19 cellular contexts compared by ENCODE assay signal in the genomic region with DNA sequence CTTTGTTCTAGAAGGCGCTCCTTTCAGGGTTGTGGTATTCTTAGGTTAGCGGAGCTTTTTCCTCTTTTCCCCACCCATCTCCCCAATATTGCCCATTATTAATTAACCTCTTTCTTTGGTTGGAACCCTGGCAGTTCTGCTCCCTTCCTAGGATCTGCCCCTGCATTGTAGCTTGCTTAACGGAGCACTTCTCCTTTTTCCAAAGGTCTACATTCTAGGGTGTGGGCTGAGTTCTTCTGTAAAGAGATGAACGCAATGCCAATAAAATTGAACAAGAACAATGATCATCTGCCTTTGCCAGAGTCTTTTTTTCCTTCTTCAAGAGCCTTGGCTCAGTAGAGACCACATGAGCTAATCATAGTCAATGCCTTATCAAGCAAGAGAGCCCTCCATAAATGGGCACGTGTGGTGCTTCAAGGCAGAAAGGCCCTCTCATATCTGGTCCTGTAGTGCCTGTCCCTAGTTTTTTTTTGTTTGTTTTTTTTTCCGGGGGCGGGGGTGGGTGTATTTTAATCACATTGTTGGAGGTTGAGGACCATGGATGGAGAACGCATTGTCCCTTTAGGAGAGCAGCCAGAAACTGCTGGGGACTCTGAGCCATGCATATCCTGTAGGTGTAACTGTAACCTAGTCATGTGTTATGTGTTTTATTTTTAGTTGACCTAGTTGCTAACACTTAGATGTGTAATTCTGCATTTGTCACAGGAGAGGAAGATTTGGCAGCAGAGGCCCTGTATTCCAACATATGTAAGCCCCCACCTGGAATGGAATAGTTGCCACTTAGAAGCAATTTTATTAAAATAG.
DNase-seq lines count a peak whose midpoint lies in the region; ATAC-seq and TF ChIP-seq lines count a peak whose summit lies in the region.
"Had no signal": no experiment of that assay in that cellular context is flagged by ENCODE, and none has a peak within 500 bp of the region (broad histone marks: within the 10 kb centered on the region; RNA-seq: fewer than 3 reads in every experiment).

No MANE protein-coding gene starts in this region.

- H3K18ac ChIP-seq in trophoblast cell (ENCODE audit: low read length), result no peak overlapping the region

- WGBS in gastroesophageal sphincter (ENCODE audit: low coverage in 1 of 2), 2 donors, result 76 to 82% methylated on average over 5 to 6 of the region's 8 CpGs
- no CpG with 5 or more reads among the region's 8 CpGs for WGBS in trophoblast cell (ENCODE audit: extremely low coverage, insufficient coverage, insufficient read length)

- H3K36me3 ChIP-seq in HEK293 (ENCODE audit: control insufficient read depth in 2 of 2, insufficient read depth in 1 of 2, low read length in 2 of 2) (peaks cover 13 to 91% of the 10 kb centered on the region in 2 experiments; a peak in 2 of 3 replicates), gastroesophageal sphincter (peaks cover 3 to 83% of the 10 kb centered on the region in 2 donors), gastrocnemius medialis (peaks cover 0 to 37% of the 10 kb centered on the region in 2 donors), trophoblast cell (ENCODE audit: control insufficient read depth in 1 of 2, insufficient read depth in 2 of 2, low read length in 2 of 2) (peaks cover 25 to 53% of the 10 kb centered on the region in 2 experiments)

- intact Hi-C loops in gastrocnemius medialis (cut with DNase I; ENCODE audit: low total_unique reads), result no loop called here

- no peak overlapping the region for H4K12ac ChIP-seq in trophoblast cell (ENCODE audit: low read depth, low read length)

- no peak overlapping the region for H3K14ac ChIP-seq in trophoblast cell (ENCODE audit: low read length)

- no peak overlapping the region for H3K4ac ChIP-seq in trophoblast cell (ENCODE audit: low read depth, low read length)

- H3K79me1 ChIP-seq in trophoblast cell (ENCODE audit: low read length), result no peaks in the 10 kb centered on the region

- no peak for TF ChIP-seq EP300 in gastroesophageal sphincter (IDR thresholded peaks at IDR 0.05)

- no peak overlapping the region for H2BK12ac ChIP-seq in trophoblast cell (ENCODE audit: low read length)

- no peak overlapping the region for H3K4me2 ChIP-seq in trophoblast cell (ENCODE audit: low read length)
- H3K4me2 ChIP-seq: SK-N-SH had no signal

- no peak overlapping the region for H4K8ac ChIP-seq in trophoblast cell (ENCODE audit: low read depth, low read length)

- H3K79me2 ChIP-seq in trophoblast cell (ENCODE audit: control insufficient read depth, insufficient read depth, low read length, poor library complexity), result no peaks in the 10 kb centered on the region

- TF ChIP-seq CTCF in HEK293 (tag by site-specific recombination; IDR thresholded peaks at IDR 0.05) (no peak), gastroesophageal sphincter (IDR thresholded peaks at IDR 0.05) (no peak), gastrocnemius medialis (IDR thresholded peaks at IDR 0.05 in 4 of 5, conservative IDR thresholded peaks at IDR 0.05 in 1 of 5) (no peak)

- H3K9ac ChIP-seq in trophoblast cell (ENCODE audit: low read length), result no peak overlapping the region
- H3K9ac ChIP-seq: SK-N-SH had no signal

- DNase-seq in NOMO-1 treated with DMSO at 0.1 percent for 48 hours (lab: John Stamatoyannopoulos, UW; ENCODE audit: unreplicated experiment) (peak; percentile 58), gastrocnemius medialis (peak; percentile 80), Ammon's horn (ENCODE audit: low spot score) (no peak), GOT3 (lab: John Stamatoyannopoulos, UW) (no peak), trophoblast cell (no peak)
- DNase-seq in activated CD8-positive, alpha-beta memory T cell treated with anti-CD3 and anti-CD28 coated beads, Interleukin-2, amount 50 U/mL, for 4 hours, result no peak
- DNase-seq: activated CD4-positive, alpha-beta T cell treated with anti-CD3 and anti-CD28 coated beads, Interleukin-2, amount 50 U/mL, for 4 hours; BE2C; DMS153; glutamatergic neuron; islet precursor cell; KG1; NCI-H1417 treated with DMSO at 0.1 percent for 48 hours; SK-N-SH had no signal

- in situ Hi-C loops in gastrocnemius medialis (cut with MboI; ENCODE audit: low sequenced_read_pairs in 4 of 4), result no loop called here

- H3K9me3 ChIP-seq in HEK293 (ENCODE audit: control insufficient read depth, insufficient read depth, low read depth, low read length), result no peaks in the 10 kb centered on the region
- H3K9me3 ChIP-seq in gastroesophageal sphincter, result no peaks in the 10 kb centered on the region
- no peaks in the 10 kb centered on the region for H3K9me3 ChIP-seq in gastrocnemius medialis
- no peaks in the 10 kb centered on the region for H3K9me3 ChIP-seq in trophoblast cell (ENCODE audit: insufficient read depth, low read depth, low read length)
- H3K9me3 ChIP-seq: BE2C, SK-N-SH had no signal

- no peaks in the 10 kb centered on the region for H3K27me3 ChIP-seq in gastroesophageal sphincter
- H3K27me3 ChIP-seq in gastrocnemius medialis, result no peaks in the 10 kb centered on the region
- no peaks in the 10 kb centered on the region for H3K27me3 ChIP-seq in trophoblast cell (ENCODE audit: insufficient read depth, low read length)
- H3K27me3 ChIP-seq: BE2C had no signal

- no peak overlapping the region for H2BK5ac ChIP-seq in trophoblast cell (ENCODE audit: low read depth, low read length, poor library complexity)

- H3K27ac ChIP-seq in HEK293 (ENCODE audit: extremely low read depth, low read depth, low read length), result no peak overlapping the region
- peak overlapping the region in 2 of 4 donors; percentile 15 to 59 for H3K27ac ChIP-seq in gastroesophageal sphincter
- H3K27ac ChIP-seq in gastrocnemius medialis, result peak overlapping the region; percentile 94 to 99 (median 96)
- no peak overlapping the region for H3K27ac ChIP-seq in trophoblast cell (ENCODE audit: low read depth, low read length)
- H3K27ac ChIP-seq: skin epidermis had no signal

- no peak overlapping the region for H2AFZ ChIP-seq in trophoblast cell (ENCODE audit: insufficient read depth, low read length, poor library complexity)

- H3K4me3 ChIP-seq in HEK293 (ENCODE audit: low read depth, low read length) (no peak overlapping the region), gastroesophageal sphincter (no peak overlapping the region), gastrocnemius medialis (no peak overlapping the region), trophoblast cell (ENCODE audit: low read depth, low read length) (no peak overlapping the region)
- H3K4me3 ChIP-seq: skin epidermis had no signal

- H2AK5ac ChIP-seq in trophoblast cell (ENCODE audit: low read length), result no peak overlapping the region

- H2BK120ac ChIP-seq in trophoblast cell (ENCODE audit: insufficient read depth, low read length, poor library complexity), result no peak overlapping the region

- H4K91ac ChIP-seq in trophoblast cell (ENCODE audit: low read depth, low read length), result no peak overlapping the region

- TF ChIP-seq POLR2A in gastroesophageal sphincter (IDR thresholded peaks at IDR 0.05) (no peak), gastrocnemius medialis (IDR thresholded peaks at IDR 0.05) (no peak)

- CTCF ChIA-PET in HEK293 (lab: Yijun Ruan, JAX), result interaction anchor here (0.7 kb wide), 1 partner anchor 19 kb away, joined by 4 read pairs; no protein-coding TSS in a partner anchor

- ATAC-seq in gastroesophageal sphincter, result peak; percentile 37
- ATAC-seq in gastrocnemius medialis, result peak; percentile 92 to 94
- ATAC-seq: activated T-helper 17 cell treated with anti-CD3 and anti-CD28 coated beads, Interleukin-2, amount 50 U/mL, for 72 hours; esophagus mucosa had no signal

- H3K4me1 ChIP-seq in HEK293 (ENCODE audit: control insufficient read depth, insufficient read depth, low read length), result no peaks in the 10 kb centered on the region
- peaks cover 4 to 38% (median 8%) of the 10 kb centered on the region in 3 donors for H3K4me1 ChIP-seq in gastroesophageal sphincter
- peaks cover 59 to 80% of the 10 kb centered on the region in 2 donors for H3K4me1 ChIP-seq in gastrocnemius medialis
- H3K4me1 ChIP-seq in trophoblast cell (ENCODE audit: control insufficient read depth in 1 of 2, insufficient read depth in 2 of 2, low read length in 2 of 2), result no peaks in the 10 kb centered on the region
- H3K4me1 ChIP-seq: BE2C had no signal

- POLR2A ChIA-PET in HEK293 (lab: Yijun Ruan, JAX), result interaction anchor here (0.6 kb wide), 1 partner anchor 175 kb away, joined by 7 read pairs; no protein-coding TSS in a partner anchor

- H3K23ac ChIP-seq in trophoblast cell (ENCODE audit: low read length), result no peak overlapping the region

TF ChIP-seq in HEK293, 187 proteins besides CTCF, POLR2A, EP300 and RAD21:
- peak; percentile 39; the same call in 1 of the 2 replicates for TF ChIP-seq ZFHX2 (tag by site-specific recombination; conservative IDR thresholded peaks at IDR 0.05)
- TF ChIP-seq ZNF433 (tag by site-specific recombination; IDR thresholded peaks at IDR 0.05; ENCODE audit: low read depth), result no peak
- TF ChIP-seq RBAK (tag by site-specific recombination; IDR thresholded peaks at IDR 0.05), result no peak
- no peak for TF ChIP-seq ZNF223 (tag by site-specific recombination; IDR thresholded peaks at IDR 0.05)
- TF ChIP-seq EGR2 (tag by site-specific recombination; IDR thresholded peaks at IDR 0.05; ENCODE audit: low read depth), result peak; percentile 28; the same call in 1 of the 2 replicates
- TF ChIP-seq ZNF76 (tag by site-specific recombination; IDR thresholded peaks at IDR 0.05; ENCODE audit: borderline replicate concordance, low read depth), result no peak

Comparison
In these comparisons a context has a peak if more than half of its experiments do, and no peak if none do; other contexts are left out.
1. H3K27ac ChIP-seq: peak in gastrocnemius medialis (4 of 4); none in HEK293 (single experiment) and trophoblast cell (single experiment).
2. DNase-seq: peak in NOMO-1 treated with DMSO at 0.1 percent for 48 hours (single experiment) and gastrocnemius medialis (2 of 2); none in activated CD8-positive, alpha-beta memory T cell treated with anti-CD3 and anti-CD28 coated beads, Interleukin-2, amount 50 U/mL, for 4 hours (single experiment), Ammon's horn (single experiment), GOT3 (single experiment) and trophoblast cell (0 of 2).